22 cellular contexts compared by ENCODE assay signal in the genomic region with DNA sequence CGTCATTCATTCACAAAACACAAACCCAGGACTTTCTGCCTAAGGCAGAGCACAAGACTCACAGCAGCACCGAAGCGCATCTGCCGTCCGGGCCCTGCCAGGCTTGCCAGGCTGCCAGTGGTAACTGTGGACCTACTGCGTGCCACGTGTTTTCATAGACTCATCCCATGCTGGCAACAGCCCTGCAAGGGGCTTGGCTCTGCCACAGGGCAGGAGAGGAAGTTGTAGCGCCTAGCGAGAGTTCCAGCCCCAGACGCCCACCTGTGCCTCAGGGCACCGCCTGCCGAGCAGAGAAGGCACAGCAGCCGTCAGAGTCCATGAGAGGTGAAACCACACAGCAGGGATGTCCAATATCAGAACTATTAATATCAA. TPM values are rescaled to one million over a fixed set of nuclear protein-coding genes. Genes with fewer than 3 reads are reported as not detected.
DNase-seq lines count a peak whose midpoint lies in the region; ATAC-seq and TF ChIP-seq lines count a peak whose summit lies in the region.
"Had no signal": no experiment of that assay in that cellular context is flagged by ENCODE, and none has a peak within 500 bp of the region (broad histone marks: within the 10 kb centered on the region; RNA-seq: fewer than 3 reads in every experiment).

No MANE protein-coding gene starts in this region.

- no peak overlapping the region for H3K9ac ChIP-seq in OCI-LY1 (ENCODE audit: low read length)
- H3K9ac ChIP-seq: BLaER1 had no signal

- H3K79me2 ChIP-seq in OCI-LY1 (ENCODE audit: insufficient read depth, low read length) = no peaks in the 10 kb centered on the region

- H3F3A ChIP-seq in OCI-LY1 (ENCODE audit: insufficient read depth, low read length) = no peaks in the 10 kb centered on the region

- ATAC-seq in upper lobe of right lung (no peak), GM21526 (IDR thresholded peaks at IDR 0.05; ENCODE audit: low FRiP score, unreplicated experiment) (no peak)
- ATAC-seq in natural killer cell treated with Interleukin-12 subunit alpha and Interleukin-12 subunit beta and Interleukin-15 and Interleukin-18, amount 100 ng/mL, for 72 hours = no peak
- ATAC-seq: GM23338 had no signal

- H3K4me2 ChIP-seq in OCI-LY1 (ENCODE audit: low read length) = no peak overlapping the region
- H3K4me2 ChIP-seq: BLaER1, GM23338 had no signal

- H3K36me3 ChIP-seq in OCI-LY1 (ENCODE audit: insufficient read depth, low read length) (0 out of 2 replicates have a peak, but pooled peaks cover 1% of the 10 kb centered on the region), upper lobe of right lung (peaks cover 25% of the 10 kb centered on the region)

- no peak overlapping the region for H3K4me3 Mint-ChIP-seq in natural killer cell treated with Interleukin-12 subunit alpha and Interleukin-12 subunit beta and Interleukin-15 and Interleukin-18, amount 100 ng/mL, for 72 hours
- H3K4me3 Mint-ChIP-seq: CD4-positive, alpha-beta memory T cell; GM23338 had no signal

- no peak overlapping the region for H3K27ac ChIP-seq in OCI-LY1 (ENCODE audit: low read depth, low read length, poor library complexity, severe bottlenecking)
- H3K27ac ChIP-seq in upper lobe of right lung = no peak overlapping the region
- H3K27ac ChIP-seq: BLaER1 had no signal

- H3K4me3 ChIP-seq in OCI-LY1 (ENCODE audit: low read depth, low read length, poor library complexity, severe bottlenecking) (no peak overlapping the region), upper lobe of right lung (no peak overlapping the region)
- H3K4me3 ChIP-seq: BLaER1, GM23338 had no signal

- H3K27me3 Mint-ChIP-seq in natural killer cell treated with Interleukin-12 subunit alpha and Interleukin-12 subunit beta and Interleukin-15 and Interleukin-18, amount 100 ng/mL, for 72 hours = no peaks in the 10 kb centered on the region
- H3K27me3 Mint-ChIP-seq: CD4-positive, alpha-beta memory T cell had no signal

- no peak overlapping the region for H2AFZ ChIP-seq in OCI-LY1 (ENCODE audit: low read length)
- H2AFZ ChIP-seq: GM23338 had no signal

- peaks cover 0 to 3% of the 10 kb centered on the region in 2 donors for H3K4me1 Mint-ChIP-seq in natural killer cell treated with Interleukin-12 subunit alpha and Interleukin-12 subunit beta and Interleukin-15 and Interleukin-18, amount 100 ng/mL, for 72 hours (ENCODE audit: low read depth in 2 of 2)

- peaks cover 6% of the 10 kb centered on the region for H3K36me3 Mint-ChIP-seq in natural killer cell treated with Interleukin-12 subunit alpha and Interleukin-12 subunit beta and Interleukin-15 and Interleukin-18, amount 100 ng/mL, for 72 hours

- H3K4me1 ChIP-seq in OCI-LY1 (ENCODE audit: insufficient read depth, low read length, severe bottlenecking) (no peaks in the 10 kb centered on the region), upper lobe of right lung (no peaks in the 10 kb centered on the region)
- H3K4me1 ChIP-seq: BLaER1 had no signal

- H3K9me3 ChIP-seq in OCI-LY1 (ENCODE audit: low read length) (no peaks in the 10 kb centered on the region), upper lobe of right lung (no peaks in the 10 kb centered on the region)
- H3K9me3 ChIP-seq: BLaER1 had no signal

- no peak overlapping the region for H3K27ac Mint-ChIP-seq in natural killer cell treated with Interleukin-12 subunit alpha and Interleukin-12 subunit beta and Interleukin-15 and Interleukin-18, amount 100 ng/mL, for 72 hours
- H3K27ac Mint-ChIP-seq: GM23338 had no signal

- no peaks in the 10 kb centered on the region for H4K20me1 ChIP-seq in OCI-LY1 (ENCODE audit: insufficient read depth, low read length)

- intact Hi-C loops in upper lobe of right lung (cut with DNase I) = no loop called here

- DNase-seq in ELF-1 (ENCODE audit: low read depth, low spot score) (peak; percentile 36), epidermal melanocyte (ENCODE audit: insufficient read length, low spot score) (peak; percentile 1), upper lobe of right lung (peak; percentile 41), HUDEP-2 (lab: John Stamatoyannopoulos, UW; ENCODE audit: unreplicated experiment in 76 of 76) (no peak)
- no peak for DNase-seq in natural killer cell treated with Interleukin-12 subunit alpha and Interleukin-12 subunit beta and Interleukin-15 and Interleukin-18, amount 100 ng/mL, for 72 hours (ENCODE audit: low spot score)
- DNase-seq: ACHN; CD4-positive, alpha-beta memory T cell; DMS153; HCEC 1CT; KG1; NCI-H1092 treated with DMSO at 0.1 percent for 48 hours; NCI-H1436 treated with DMSO at 0.1 percent for 48 hours; NCI-H1930; NCI-H2227 treated with DMSO at 0.1 percent for 48 hours; NCI-H510A; NCI-H774; OCI-M1; Right ventricle myocardium superior had no signal

- peak; percentile 47; the same call in 1 of the 2 replicates for TF ChIP-seq CTCF in OCI-LY1 (IDR thresholded peaks at IDR 0.05; ENCODE audit: low read length)
- TF ChIP-seq CTCF in upper lobe of right lung (IDR thresholded peaks at IDR 0.05) = no peak

- H3K27me3 ChIP-seq in OCI-LY1 (ENCODE audit: insufficient read depth, low read length) (no peaks in the 10 kb centered on the region), upper lobe of right lung (no peaks in the 10 kb centered on the region)
- H3K27me3 ChIP-seq: BLaER1 had no signal

- no peaks in the 10 kb centered on the region for H3K9me2 ChIP-seq in OCI-LY1 (ENCODE audit: low read depth, low read length)

- no peaks in the 10 kb centered on the region for H3K9me3 Mint-ChIP-seq in natural killer cell treated with Interleukin-12 subunit alpha and Interleukin-12 subunit beta and Interleukin-15 and Interleukin-18, amount 100 ng/mL, for 72 hours
- H3K9me3 Mint-ChIP-seq: GM23338 had no signal

RNA-seq across cellular contexts. Expression of a gene that starts 18.9 kb away (rescaled TPM):
- 235 TPM for total RNA-seq in upper lobe of right lung
- 100 to 1,000 TPM; 102 to 123 TPM for total RNA-seq in natural killer cell treated with Interleukin-12 subunit alpha and Interleukin-12 subunit beta and Interleukin-15 and Interleukin-18, amount 100 ng/mL, for 72 hours

RNA-seq across cellular contexts. Expression of a gene that starts 46.6 kb away (rescaled TPM):
- total RNA-seq in upper lobe of right lung = 39.6 TPM
- total RNA-seq in natural killer cell treated with Interleukin-12 subunit alpha and Interleukin-12 subunit beta and Interleukin-15 and Interleukin-18, amount 100 ng/mL, for 72 hours = 10 to 100 TPM; 23.8 to 30.7 TPM

Comparison
In these comparisons a context has a peak if more than half of its experiments do, and no peak if none do; other contexts are left out.
1. DNase-seq: peak in ELF-1 (single experiment), epidermal melanocyte (single experiment) and upper lobe of right lung (single experiment); none in HUDEP-2 (0 of 76) and natural killer cell treated with Interleukin-12 subunit alpha and Interleukin-12 subunit beta and Interleukin-15 and Interleukin-18, amount 100 ng/mL, for 72 hours (single experiment).